Comparison of ENCODE assay signal across 16 cellular contexts in the genomic region with DNA sequence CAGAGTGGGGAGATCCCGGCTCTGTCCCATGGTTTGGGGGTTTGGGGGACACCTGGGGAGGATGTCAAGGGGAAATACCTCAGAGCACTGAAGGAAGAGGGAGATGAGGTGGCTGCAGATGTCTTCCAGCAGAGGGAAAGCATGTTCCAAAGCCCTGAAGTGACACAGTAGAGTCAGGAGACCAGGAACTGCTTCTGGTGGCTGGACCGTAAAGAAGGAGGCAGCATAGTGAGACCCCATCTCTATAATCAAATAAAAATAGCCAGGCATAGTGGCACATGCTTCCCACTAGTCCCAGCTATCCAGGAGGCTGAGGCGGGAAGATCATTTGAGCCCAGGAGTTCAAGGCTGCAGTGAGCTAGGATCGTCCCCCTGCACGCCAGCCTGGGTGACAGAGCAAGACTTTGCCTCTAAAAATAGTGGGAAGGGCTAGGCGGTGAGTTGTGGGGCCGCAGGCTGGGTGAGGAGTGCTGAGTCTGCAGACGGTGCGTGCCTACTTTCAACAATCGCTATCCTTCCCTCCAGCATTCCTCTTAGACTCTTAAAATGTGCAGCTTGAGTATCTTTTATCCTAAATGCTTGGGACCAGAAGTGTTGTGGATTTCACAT.
DNase-seq lines count a peak whose midpoint lies in the region; ATAC-seq and TF ChIP-seq lines count a peak whose summit lies in the region.
"Had no signal": no experiment of that assay in that cellular context is flagged by ENCODE, and none has a peak within 500 bp of the region (broad histone marks: within the 10 kb centered on the region; RNA-seq: fewer than 3 reads in every experiment).

No MANE protein-coding gene starts in this region.

- H3K9me3 ChIP-seq in parathyroid adenoma (ENCODE audit: control insufficient read depth, low read length) = no peaks in the 10 kb centered on the region
- H3K9me3 ChIP-seq: A549 had no signal

- no peak for TF ChIP-seq CTCF in parathyroid adenoma (IDR thresholded peaks at IDR 0.05)

- H3K27ac ChIP-seq in parathyroid adenoma = peak overlapping the region; percentile 86
- H3K27ac ChIP-seq: A549, GM23248 had no signal

- ATAC-seq in HG02884 (IDR thresholded peaks at IDR 0.05; ENCODE audit: unreplicated experiment) (no peak), HG03342 (IDR thresholded peaks at IDR 0.05; ENCODE audit: unreplicated experiment) (no peak)
- ATAC-seq: A549, Panc1 had no signal

- peaks cover 87% of the 10 kb centered on the region for H3K4me1 ChIP-seq in parathyroid adenoma

- H3K79me2 ChIP-seq in parathyroid adenoma = no peaks in the 10 kb centered on the region

- H3K4me3 ChIP-seq in parathyroid adenoma (ENCODE audit: low read depth, low read length) = no peak overlapping the region
- H3K4me3 ChIP-seq: A549, GM23248 had no signal

- DNase-seq in ELF-1 (ENCODE audit: low read depth, low spot score) = peak; percentile 62
- peak; percentile 64 for DNase-seq in RPMI8226
- DNase-seq in islet precursor cell = peak; percentile 56
- DNase-seq in NCI-H526 treated with DMSO at 0.1 percent for 48 hours (lab: John Stamatoyannopoulos, UW) = no peak
- DNase-seq: EL, GM23248, HCEC 1CT, IMR-90, NCI-H1048, NCI-H1417 treated with DMSO at 0.1 percent for 48 hours, NCI-H187 had no signal

- no peaks in the 10 kb centered on the region for H3K27me3 ChIP-seq in parathyroid adenoma (ENCODE audit: control insufficient read depth, insufficient read depth, low read length)

- peak overlapping the region; percentile 49 for H2AFZ ChIP-seq in parathyroid adenoma
- H2AFZ ChIP-seq: GM23248 had no signal

- no peak overlapping the region for H3K9ac ChIP-seq in parathyroid adenoma
- H3K9ac ChIP-seq: GM23248 had no signal

- H3K4me2 ChIP-seq in parathyroid adenoma (ENCODE audit: low read length) = peak overlapping the region; percentile 29
- H3K4me2 ChIP-seq: A549 had no signal

- no peaks in the 10 kb centered on the region for H3K36me3 ChIP-seq in parathyroid adenoma (ENCODE audit: control insufficient read depth, insufficient read depth, low read length)
